5 cellular contexts compared by ENCODE assay signal in genomic region chr6:76162811-76163210, GRCh38.
"Had no signal": no experiment of that assay in that cellular context is flagged by ENCODE, and none has a peak within 500 bp of the region (broad histone marks: within the 10 kb centered on the region; RNA-seq: fewer than 3 reads in every experiment).

No MANE protein-coding gene starts in this region.

- DNase-seq: IMR-90, KBM-7, KG1 had no signal

- H3K4me3 ChIP-seq: K562 had no signal

- H3K27ac ChIP-seq: HL-60 had no signal
